29 cellular contexts compared by ENCODE assay signal in genomic region chr5:101136454-101136853, GRCh38.
"Had no signal": no experiment of that assay in that cellular context is flagged by ENCODE, and none has a peak within 500 bp of the region (broad histone marks: within the 10 kb centered on the region; RNA-seq: fewer than 3 reads in every experiment).

No MANE protein-coding gene starts in this region.

- ATAC-seq: activated CD8-positive, alpha-beta T cell treated with anti-CD3 and anti-CD28 coated beads for 36 hours; activated naive CD8-positive, alpha-beta T cell treated with anti-CD3 and anti-CD28 coated beads, Interleukin-2, amount 50 U/mL, for 24 hours; activated T-cell treated with anti-CD3 and anti-CD28 coated beads, Interleukin-2, amount 50 U/mL, for 4 hours; activated T-cell treated with anti-CD3 and anti-CD28 coated beads, Interleukin-2, amount 50 U/mL, for 72 hours; activated T-helper 17 cell treated with anti-CD3 and anti-CD28 coated beads, Interleukin-2, amount 50 U/mL, for 72 hours had no signal

- H3K4me1 ChIP-seq: ascending aorta, colonic mucosa had no signal

- H3K4me3 ChIP-seq: ascending aorta, cardiac muscle cell, colonic mucosa had no signal

- FAIRE-seq: bronchial epithelial cell had no signal

- H3K27ac ChIP-seq: ascending aorta, cardiac muscle cell, colonic mucosa, VCaP had no signal

- H3K9me3 ChIP-seq: ascending aorta, colonic mucosa had no signal

- DNase-seq: activated B cell treated with CpG ODN at 0.5 μM for 24 hours; activated CD4-positive, alpha-beta memory T cell treated with anti-CD3 and anti-CD28 coated beads for 36 hours; activated CD4-positive, alpha-beta T cell treated with anti-CD3 and anti-CD28 coated beads for 4 hours; activated CD4-positive, alpha-beta T cell treated with anti-CD3 and anti-CD28 coated beads, Interleukin-2, amount 10 ng/mL, durations not matched to agents 24 days and 14 days; activated CD4-positive, alpha-beta T cell treated with anti-CD3 and anti-CD28 coated beads, Interleukin-2, amount 50 U/mL, for 1 hour; activated CD4-positive, alpha-beta T cell treated with anti-CD3 and anti-CD28 coated beads, Interleukin-2, amount 50 U/mL, for 4 hours; activated CD4-positive, CD25-positive, alpha-beta regulatory T cell treated with anti-CD3 and anti-CD28 coated beads, Interleukin-2, amount 50 U/mL, for 72 hours; activated CD8-positive, alpha-beta memory T cell treated with anti-CD3 and anti-CD28 coated beads, Interleukin-2, amount 50 U/mL, for 4 hours; activated CD8-positive, alpha-beta T cell treated with anti-CD3 and anti-CD28 coated beads for 36 hours; activated gamma-delta T cell; activated naive CD4-positive, alpha-beta T cell treated with anti-CD3 and anti-CD28 coated beads, Interleukin-2, amount 10 ng/mL, durations not matched to agents 7 days and 5 days; activated naive CD4-positive, alpha-beta T cell treated with Interleukin-2 at 50 U/mL for 16 hours; activated naive CD8-positive, alpha-beta T cell treated with anti-CD3 and anti-CD28 coated beads, Interleukin-2, amount 10 ng/mL, durations not matched to agents 7 days and 5 days; activated naive CD8-positive, alpha-beta T cell treated with anti-CD3 and anti-CD28 coated beads, Interleukin-2, amount 50 U/mL, for 24 hours; activated T-cell treated with anti-CD3 and anti-CD28 coated beads for 4 hours; activated T-cell treated with anti-CD3 and anti-CD28 coated beads, Interleukin-2, amount 50 U/mL, for 1 hour; activated T-cell treated with anti-CD3 and anti-CD28 coated beads, Interleukin-2, amount 50 U/mL, for 4 hours; activated T-cell treated with anti-CD3 and anti-CD28 coated beads, Interleukin-2, amount 50 U/mL, for 72 hours; amygdala; anterior cingulate cortex; caudate nucleus; cerebellar nuclear complex; colonic mucosa; T-helper 9 cell had no signal
